In genomic region chr11:93187290-93187689, GRCh38 we compare ENCODE assay signal across 8 cellular contexts.
"Had no signal": no experiment of that assay in that cellular context is flagged by ENCODE, and none has a peak within 500 bp of the region (broad histone marks: within the 10 kb centered on the region; RNA-seq: fewer than 3 reads in every experiment).

No MANE protein-coding gene starts in this region.

- ATAC-seq: HepG2, K562 had no signal

- FAIRE-seq: HepG2, HTR-8/SVneo, K562 had no signal

- H3K9ac ChIP-seq: KMS-11 had no signal

- H3K4me3 ChIP-seq: K562 had no signal

- H3K27ac ChIP-seq: HL-60, KMS-11 had no signal

- DNase-seq: IMR-90, KBM-7, KG1 had no signal
